ENCODE assay signal across 12 cellular contexts in the genomic region with DNA sequence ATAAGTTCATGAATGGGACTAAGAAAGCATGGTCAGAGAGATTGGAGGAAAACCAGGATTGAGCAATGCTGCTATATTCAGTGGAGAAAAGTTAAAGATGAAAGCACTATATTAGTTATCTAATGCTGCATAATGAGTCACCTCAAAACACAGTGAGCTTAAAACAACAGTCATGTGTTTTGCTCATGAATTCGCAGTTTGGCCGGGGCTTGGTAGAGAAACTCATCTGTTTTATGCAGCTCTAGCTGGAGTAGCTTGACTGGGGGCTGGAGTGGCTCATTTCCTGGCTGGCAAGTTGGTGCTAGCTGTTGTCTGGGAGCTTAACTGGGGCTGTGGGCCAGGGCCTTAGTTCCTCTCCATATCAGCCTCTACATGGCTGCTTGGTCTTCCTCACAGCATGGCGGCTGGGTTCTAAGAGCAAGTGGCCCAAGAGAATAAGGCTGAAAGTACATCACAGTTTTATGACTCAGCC.
DNase-seq lines count a peak whose midpoint lies in the region; ATAC-seq and TF ChIP-seq lines count a peak whose summit lies in the region.
"Had no signal": no experiment of that assay in that cellular context is flagged by ENCODE, and none has a peak within 500 bp of the region (broad histone marks: within the 10 kb centered on the region; RNA-seq: fewer than 3 reads in every experiment).

No MANE protein-coding gene starts in this region.

- TF ChIP-seq CTCF in astrocyte of the spinal cord (IDR thresholded peaks at IDR 0.05; ENCODE audit: low read depth, low read length) = no peak
- no peak for TF ChIP-seq CTCF in activated CD8-positive, alpha-beta T cell treated with anti-CD3 and anti-CD28 coated beads for 36 hours (IDR thresholded peaks at IDR 0.05)

- peak; percentile 8 for DNase-seq in activated CD4-positive, alpha-beta T cell treated with anti-CD3 and anti-CD28 coated beads for 48 hours
- no peak for DNase-seq in activated CD4-positive, alpha-beta T cell treated with anti-CD3 and anti-CD28 coated beads, Interleukin-2, amount 10 ng/mL, durations not matched to agents 24 days and 14 days
- DNase-seq in astrocyte of the spinal cord (ENCODE audit: low read depth, low spot score) (peak; percentile 84), hepatic stellate cell (ENCODE audit: low spot score) (peak; percentile 40), DMS79 treated with DMSO at 0.1 percent for 48 hours (lab: John Stamatoyannopoulos, UW) (no peak), NCI-H1417 treated with DMSO at 0.1 percent for 48 hours (lab: John Stamatoyannopoulos, UW) (no peak)
- DNase-seq in activated CD8-positive, alpha-beta T cell treated with anti-CD3 and anti-CD28 coated beads for 36 hours = no peak
- DNase-seq: hippocampal formation, testis had no signal

- POLR2A ChIA-PET in activated CD8-positive, alpha-beta T cell treated with anti-CD3 and anti-CD28 coated beads for 36 hours (lab: Charles Lee) = no interaction called here

- no peak overlapping the region for H3K4me3 ChIP-seq in astrocyte of the spinal cord (ENCODE audit: low read depth, low read length)
- H3K4me3 ChIP-seq: A549, testis had no signal

- no peak overlapping the region for H3K4me3 Mint-ChIP-seq in activated CD4-positive, alpha-beta T cell treated with anti-CD3 and anti-CD28 coated beads, Interleukin-2, amount 10 ng/mL, durations not matched to agents 24 days and 14 days
- no peak overlapping the region for H3K4me3 Mint-ChIP-seq in activated CD8-positive, alpha-beta T cell treated with anti-CD3 and anti-CD28 coated beads for 36 hours
- H3K4me3 Mint-ChIP-seq: WTC11 had no signal

- H3K27ac Mint-ChIP-seq in activated CD4-positive, alpha-beta T cell treated with anti-CD3 and anti-CD28 coated beads, Interleukin-2, amount 10 ng/mL, durations not matched to agents 24 days and 14 days = no peak overlapping the region
- no peak overlapping the region for H3K27ac Mint-ChIP-seq in activated CD8-positive, alpha-beta T cell treated with anti-CD3 and anti-CD28 coated beads for 36 hours
- H3K27ac Mint-ChIP-seq: WTC11 had no signal

- ATAC-seq in activated CD8-positive, alpha-beta T cell treated with anti-CD3 and anti-CD28 coated beads for 36 hours = no peak
- ATAC-seq in GM19467 (IDR thresholded peaks at IDR 0.05; ENCODE audit: unreplicated experiment) = no peak
- ATAC-seq: A549, WTC11 had no signal

- H3K4me1 Mint-ChIP-seq in activated CD4-positive, alpha-beta T cell treated with anti-CD3 and anti-CD28 coated beads, Interleukin-2, amount 10 ng/mL, durations not matched to agents 24 days and 14 days = no peaks in the 10 kb centered on the region
- no peaks in the 10 kb centered on the region for H3K4me1 Mint-ChIP-seq in activated CD8-positive, alpha-beta T cell treated with anti-CD3 and anti-CD28 coated beads for 36 hours (ENCODE audit: low read depth)
- H3K4me1 Mint-ChIP-seq: WTC11 had no signal

- in situ Hi-C loops in astrocyte of the spinal cord (cut with HindIII; ENCODE audit: low sequenced_read_pairs) = no loop called here

- H3K9me3 Mint-ChIP-seq in activated CD4-positive, alpha-beta T cell treated with anti-CD3 and anti-CD28 coated beads, Interleukin-2, amount 10 ng/mL, durations not matched to agents 24 days and 14 days = peaks cover 16% of the 10 kb centered on the region
- H3K9me3 Mint-ChIP-seq in activated CD8-positive, alpha-beta T cell treated with anti-CD3 and anti-CD28 coated beads for 36 hours = peaks cover 14% of the 10 kb centered on the region

- intact Hi-C loops in activated CD4-positive, alpha-beta T cell treated with anti-CD3 and anti-CD28 coated beads, Interleukin-2, amount 10 ng/mL, durations not matched to agents 24 days and 14 days (cut with micrococcal nuclease) = no loop called here
- intact Hi-C loops in activated CD8-positive, alpha-beta T cell treated with anti-CD3 and anti-CD28 coated beads for 36 hours (cut with micrococcal nuclease) = no loop called here

- no peaks in the 10 kb centered on the region for H3K27me3 Mint-ChIP-seq in activated CD4-positive, alpha-beta T cell treated with anti-CD3 and anti-CD28 coated beads, Interleukin-2, amount 10 ng/mL, durations not matched to agents 24 days and 14 days
- no peaks in the 10 kb centered on the region for H3K27me3 Mint-ChIP-seq in activated CD8-positive, alpha-beta T cell treated with anti-CD3 and anti-CD28 coated beads for 36 hours

- no peaks in the 10 kb centered on the region for H3K36me3 Mint-ChIP-seq in activated CD4-positive, alpha-beta T cell treated with anti-CD3 and anti-CD28 coated beads, Interleukin-2, amount 10 ng/mL, durations not matched to agents 24 days and 14 days (ENCODE audit: low read depth)
- H3K36me3 Mint-ChIP-seq in activated CD8-positive, alpha-beta T cell treated with anti-CD3 and anti-CD28 coated beads for 36 hours (ENCODE audit: low read depth) = peaks cover 45% of the 10 kb centered on the region

- CTCF ChIA-PET in activated CD8-positive, alpha-beta T cell treated with anti-CD3 and anti-CD28 coated beads for 36 hours (lab: Charles Lee) = no interaction called here

Comparison
In these comparisons a context has a peak if more than half of its experiments do, and no peak if none do; other contexts are left out.
1. DNase-seq: peak in activated CD4-positive, alpha-beta T cell treated with anti-CD3 and anti-CD28 coated beads for 48 hours (single experiment), astrocyte of the spinal cord (single experiment) and hepatic stellate cell (single experiment); none in activated CD4-positive, alpha-beta T cell treated with anti-CD3 and anti-CD28 coated beads, Interleukin-2, amount 10 ng/mL, durations not matched to agents 24 days and 14 days (single experiment), activated CD8-positive, alpha-beta T cell treated with anti-CD3 and anti-CD28 coated beads for 36 hours (single experiment), DMS79 treated with DMSO at 0.1 percent for 48 hours (single experiment) and NCI-H1417 treated with DMSO at 0.1 percent for 48 hours (single experiment).